Comparison of ENCODE assay signal across 26 cellular contexts in the genomic region with DNA sequence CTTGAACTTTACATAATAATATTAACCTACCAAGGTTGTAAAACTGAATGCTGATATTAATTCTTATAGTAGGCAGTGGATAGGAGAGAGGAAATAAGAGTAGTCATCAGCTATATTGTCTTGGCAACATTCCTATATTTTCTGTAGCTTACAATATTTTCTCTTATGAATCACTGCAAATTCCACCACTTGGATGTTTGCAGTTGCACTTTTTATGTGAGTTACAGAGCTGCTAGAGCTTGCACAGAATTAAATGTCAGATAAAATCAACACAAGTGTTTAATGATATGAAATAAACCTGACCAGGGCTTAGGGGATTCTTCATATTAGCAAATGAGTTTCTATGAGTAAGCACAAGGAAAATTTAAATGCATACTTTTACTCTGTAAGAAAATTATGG.
A peak's percentile ranks its signal among the peaks of the same experiment; 100 is the strongest.
DNase-seq lines count a peak whose midpoint lies in the region; ATAC-seq and TF ChIP-seq lines count a peak whose summit lies in the region.
"Had no signal": no experiment of that assay in that cellular context is flagged by ENCODE, and none has a peak within 500 bp of the region (broad histone marks: within the 10 kb centered on the region; RNA-seq: fewer than 3 reads in every experiment).

No MANE protein-coding gene starts in this region.

- H3K4me3 ChIP-seq in SK-N-MC, result no peak overlapping the region
- H3K4me3 ChIP-seq in fibroblast of mammary gland (ENCODE audit: control insufficient read depth, low read depth, low read length), result no peak overlapping the region
- H3K4me3 ChIP-seq: body of pancreas, heart left ventricle, upper lobe of left lung had no signal

- no peak for TF ChIP-seq POLR2A in GM18505 (IDR thresholded peaks at IDR 0.05; ENCODE audit: borderline replicate concordance, extremely low read depth, insufficient read depth, insufficient read length)

- no peaks in the 10 kb centered on the region for H3K36me3 ChIP-seq in SK-N-MC (ENCODE audit: insufficient read depth, low read length)
- H3K36me3 ChIP-seq: heart left ventricle, upper lobe of left lung had no signal

- no peak for TF ChIP-seq CTCF in fibroblast of mammary gland (conservative IDR thresholded peaks at IDR 0.05; ENCODE audit: control insufficient read depth, insufficient read depth, low read depth, low read length)

- H3K27ac ChIP-seq in SK-N-MC, result peak overlapping the region; percentile 75
- H3K27ac ChIP-seq: 22Rv1, body of pancreas, C4-2B, heart left ventricle, upper lobe of left lung had no signal

- DNase-seq in SIG-M5 treated with dmso at 0.1 percent for 504 hours (lab: John Stamatoyannopoulos, UW; ENCODE audit: unreplicated experiment) (peak; percentile 24), SIG-M5 (lab: John Stamatoyannopoulos, UW) (no peak), SK-N-MC (ENCODE audit: low read depth, low spot score) (no peak), fibroblast of mammary gland (ENCODE audit: low read depth) (peak; percentile 0), smooth muscle cell of the brain vasculature (ENCODE audit: low read depth, low spot score) (peak; percentile 2)
- no peak for DNase-seq in activated CD8-positive, alpha-beta memory T cell treated with anti-CD3 and anti-CD28 coated beads, Interleukin-2, amount 50 U/mL, for 4 hours
- DNase-seq: activated CD4-positive, alpha-beta T cell treated with anti-CD3 and anti-CD28 coated beads, Interleukin-2, amount 50 U/mL, for 48 hours; activated naive CD4-positive, alpha-beta T cell treated with anti-CD3 and anti-CD28 coated beads for 36 hours; activated T-cell treated with anti-CD3 and anti-CD28 coated beads, Interleukin-2, amount 50 U/mL, for 72 hours; body of pancreas; DMS79; heart left ventricle; kidney glomerular epithelial cell; NCI-H1092; NCI-H1694; NCI-H748 treated with DMSO at 0.1 percent for 48 hours; RPMI8226; stimulated activated naive CD4-positive, alpha-beta T cell; T-helper 2 cell; upper lobe of left lung had no signal

- peaks cover 1% of the 10 kb centered on the region; the same call in 1 of the 2 replicates for H3K9me3 ChIP-seq in SK-N-MC (ENCODE audit: low read depth, low read length)
- H3K9me3 ChIP-seq: body of pancreas, upper lobe of left lung had no signal

- ATAC-seq in GM18520 (IDR thresholded peaks at IDR 0.05; ENCODE audit: unreplicated experiment) (no peak), GM18505 (IDR thresholded peaks at IDR 0.05; ENCODE audit: unreplicated experiment) (no peak)
- ATAC-seq: activated CD4-positive, CD25-positive, alpha-beta regulatory T cell treated with anti-CD3 and anti-CD28 coated beads, Interleukin-2, amount 50 U/mL, for 24 hours; activated T-cell treated with anti-CD3 and anti-CD28 coated beads, Interleukin-2, amount 50 U/mL, for 72 hours; body of pancreas; HCT116; heart left ventricle had no signal

- H3K9ac ChIP-seq in SK-N-MC (ENCODE audit: insufficient read length), result no peak overlapping the region

Comparison
In these comparisons a context has a peak if more than half of its experiments do, and no peak if none do; other contexts are left out.
1. DNase-seq: peak in SIG-M5 treated with dmso at 0.1 percent for 504 hours (single experiment), fibroblast of mammary gland (single experiment) and smooth muscle cell of the brain vasculature (single experiment); none in SIG-M5 (single experiment), SK-N-MC (single experiment) and activated CD8-positive, alpha-beta memory T cell treated with anti-CD3 and anti-CD28 coated beads, Interleukin-2, amount 50 U/mL, for 4 hours (single experiment).